17 cellular contexts compared by ENCODE assay signal in the genomic region with DNA sequence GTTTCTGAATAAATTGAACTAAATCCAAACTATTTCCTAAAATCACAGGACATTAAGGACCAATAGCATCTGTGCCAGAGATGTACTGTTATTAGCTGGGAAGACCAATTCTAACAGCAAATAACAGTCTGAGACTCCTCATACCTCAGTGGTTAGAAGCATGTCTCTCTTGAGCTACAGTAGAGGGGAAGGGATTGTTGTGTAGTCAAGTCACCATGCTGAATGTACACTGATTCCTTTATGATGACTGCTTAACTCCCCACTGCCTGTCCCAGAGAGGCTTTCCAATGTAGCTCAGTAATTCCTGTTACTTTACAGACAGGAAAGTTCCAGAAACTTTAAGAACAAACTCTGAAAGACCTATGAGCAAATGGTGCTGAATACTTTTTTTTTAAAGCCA.
"Had no signal": no experiment of that assay in that cellular context is flagged by ENCODE, and none has a peak within 500 bp of the region (broad histone marks: within the 10 kb centered on the region; RNA-seq: fewer than 3 reads in every experiment).

No MANE protein-coding gene starts in this region.

- H3K9me3 ChIP-seq: vagina had no signal

- H3K27ac Mint-ChIP-seq: activated CD4-positive, alpha-beta T cell treated with anti-CD3 and anti-CD28 coated beads, Interleukin-2, amount 10 ng/mL, durations not matched to agents 7 days and 5 days; activated CD8-positive, alpha-beta T cell treated with anti-CD3 and anti-CD28 coated beads, Interleukin-2, amount 10 ng/mL, durations not matched to agents 7 days and 5 days; activated naive CD4-positive, alpha-beta T cell treated with anti-CD3 and anti-CD28 coated beads for 36 hours; activated T-cell treated with anti-CD3 and anti-CD28 coated beads, Interleukin-2, amount 50 U/mL, for 24 hours; naive thymus-derived CD8-positive, alpha-beta T cell; T-helper 1 cell treated with Interleukin-12 subunit alpha and Interleukin-12 subunit beta and Interleukin-4 antibody, amounts not matched to agents 30 μg/mL and 1 μg/mL, for 36 hours had no signal

- H3K4me1 Mint-ChIP-seq: activated CD4-positive, alpha-beta T cell treated with anti-CD3 and anti-CD28 coated beads, Interleukin-2, amount 10 ng/mL, durations not matched to agents 7 days and 5 days had no signal

- H3K27ac ChIP-seq: vagina had no signal

- H3K9me3 Mint-ChIP-seq: activated CD4-positive, alpha-beta T cell treated with anti-CD3 and anti-CD28 coated beads, Interleukin-2, amount 10 ng/mL, durations not matched to agents 7 days and 5 days; activated naive CD4-positive, alpha-beta T cell treated with anti-CD3 and anti-CD28 coated beads for 36 hours; activated T-cell treated with anti-CD3 and anti-CD28 coated beads, Interleukin-2, amount 50 U/mL, for 24 hours; naive thymus-derived CD8-positive, alpha-beta T cell; T-helper 1 cell treated with Interleukin-12 subunit alpha and Interleukin-12 subunit beta and Interleukin-4 antibody, amounts not matched to agents 30 μg/mL and 1 μg/mL, for 36 hours had no signal

- H3K27me3 Mint-ChIP-seq: activated CD4-positive, alpha-beta T cell treated with anti-CD3 and anti-CD28 coated beads, Interleukin-2, amount 10 ng/mL, durations not matched to agents 7 days and 5 days; activated T-cell treated with anti-CD3 and anti-CD28 coated beads, Interleukin-2, amount 50 U/mL, for 24 hours; naive thymus-derived CD8-positive, alpha-beta T cell had no signal

- FAIRE-seq: bronchial epithelial cell, islet of Langerhans had no signal

- H3K4me3 ChIP-seq: vagina had no signal

- H3K4me3 Mint-ChIP-seq: activated CD4-positive, alpha-beta T cell treated with anti-CD3 and anti-CD28 coated beads, Interleukin-2, amount 10 ng/mL, durations not matched to agents 7 days and 5 days; activated CD8-positive, alpha-beta T cell treated with anti-CD3 and anti-CD28 coated beads, Interleukin-2, amount 10 ng/mL, durations not matched to agents 7 days and 5 days; activated naive CD4-positive, alpha-beta T cell treated with anti-CD3 and anti-CD28 coated beads for 36 hours; activated T-cell treated with anti-CD3 and anti-CD28 coated beads, Interleukin-2, amount 50 U/mL, for 24 hours; naive thymus-derived CD8-positive, alpha-beta T cell; T-helper 1 cell treated with Interleukin-12 subunit alpha and Interleukin-12 subunit beta and Interleukin-4 antibody, amounts not matched to agents 30 μg/mL and 1 μg/mL, for 36 hours had no signal

- H3K4me1 ChIP-seq: vagina had no signal

- ATAC-seq: activated CD4-positive, CD25-positive, alpha-beta regulatory T cell treated with anti-CD3 and anti-CD28 coated beads, Interleukin-2, amount 50 U/mL, for 24 hours; activated CD8-positive, alpha-beta T cell treated with anti-CD3 and anti-CD28 coated beads, Interleukin-2, amount 10 ng/mL, durations not matched to agents 7 days and 5 days; left cardiac atrium; naive thymus-derived CD8-positive, alpha-beta T cell; stimulated activated naive CD8-positive, alpha-beta T cell treated with anti-CD3 and anti-CD28 coated beads, Interleukin-15, Interleukin-2, amounts not matched to agents 100 U/mL and 50 U/mL, for 24 hours had no signal

- H3K27me3 ChIP-seq: vagina had no signal

- DNase-seq: activated CD4-positive, alpha-beta T cell treated with anti-CD3 and anti-CD28 coated beads, Interleukin-2, amount 10 ng/mL, durations not matched to agents 7 days and 5 days; activated CD8-positive, alpha-beta T cell treated with anti-CD3 and anti-CD28 coated beads, Interleukin-2, amount 10 ng/mL, durations not matched to agents 7 days and 5 days; activated naive CD4-positive, alpha-beta T cell treated with anti-CD3 and anti-CD28 coated beads for 36 hours; activated T-cell treated with anti-CD3 and anti-CD28 coated beads, Interleukin-2, amount 50 U/mL, for 24 hours; aorta; cerebellar nuclear complex; effector CD8-positive, alpha-beta T cell; left cardiac atrium; naive thymus-derived CD8-positive, alpha-beta T cell; retina; stimulated activated naive CD8-positive, alpha-beta T cell treated with anti-CD3 and anti-CD28 coated beads, Interleukin-15, Interleukin-2, amounts not matched to agents 100 U/mL and 50 U/mL, for 24 hours; trophoblast cell had no signal
